In the genomic region with DNA sequence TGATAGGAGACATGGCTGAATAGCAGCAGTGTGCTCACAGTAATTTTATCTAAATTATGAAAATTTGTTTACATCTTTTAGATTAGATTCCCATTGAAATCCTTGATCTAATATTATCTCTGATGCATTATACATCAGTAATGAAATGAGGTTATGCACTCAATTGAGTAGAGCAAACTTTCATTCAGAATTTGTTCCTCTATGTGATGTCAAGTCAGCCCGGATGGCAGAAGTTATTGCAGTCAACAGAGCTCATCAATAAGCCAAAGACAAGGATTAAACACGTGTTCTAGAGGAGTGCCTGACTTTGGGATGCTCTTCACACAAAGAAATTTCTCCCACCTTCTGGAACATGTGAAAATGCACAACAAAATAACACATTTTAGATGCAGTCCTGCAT, we compare ENCODE assay signal across 33 cellular contexts.
"Had no signal": no experiment of that assay in that cellular context is flagged by ENCODE, and none has a peak within 500 bp of the region (broad histone marks: within the 10 kb centered on the region; RNA-seq: fewer than 3 reads in every experiment).

No MANE protein-coding gene starts in this region.

- H3K27ac ChIP-seq: ascending aorta, VCaP had no signal

- H3K4me3 Mint-ChIP-seq: activated B cell treated with CpG ODN at 0.5 μM for 24 hours; activated CD4-positive, alpha-beta memory T cell treated with anti-CD3 and anti-CD28 coated beads for 36 hours; activated CD4-positive, alpha-beta T cell treated with anti-CD3 and anti-CD28 coated beads, Interleukin-2, amount 10 ng/mL, durations not matched to agents 24 days and 14 days; activated CD8-positive, alpha-beta T cell treated with anti-CD3 and anti-CD28 coated beads for 36 hours; activated naive CD4-positive, alpha-beta T cell treated with anti-CD3 and anti-CD28 coated beads, Interleukin-2, amount 10 ng/mL, durations not matched to agents 7 days and 5 days; activated naive CD8-positive, alpha-beta T cell; activated naive CD8-positive, alpha-beta T cell treated with anti-CD3 and anti-CD28 coated beads, Interleukin-2, amount 10 ng/mL, durations not matched to agents 7 days and 5 days; activated naive CD8-positive, alpha-beta T cell treated with anti-CD3 and anti-CD28 coated beads, Interleukin-2, amount 50 U/mL, for 24 hours; activated T-cell treated with anti-CD3 and anti-CD28 coated beads, Interleukin-2, amount 50 U/mL, for 4 hours; activated T-cell treated with anti-CD3 and anti-CD28 coated beads, Interleukin-2, amount 50 U/mL, for 72 hours; activated T-helper 1 cell treated with anti-CD3 and anti-CD28 coated beads, Interleukin-12 subunit alpha, Interleukin-12 subunit beta, Interleukin-2, Interleukin-4 antibody, amounts not matched to agents 30 ng/mL and 10 ng/mL and 1 ng/mL, durations not matched to agents 14 hours and 24 hours and 36 hours; brain; T-helper 1 cell treated with Interleukin-12 subunit alpha and Interleukin-12 subunit beta and Interleukin-4 antibody, amounts not matched to agents 30 μg/mL and 1 μg/mL, for 36 hours; T-helper 2 cell treated with Interferon-gamma antibody and Interleukin-4, amounts not matched to agents 5 μg/mL and 100 μg/mL, for 36 hours had no signal

- H3K27me3 Mint-ChIP-seq: activated CD8-positive, alpha-beta T cell treated with anti-CD3 and anti-CD28 coated beads for 36 hours; brain had no signal

- H3K9me3 Mint-ChIP-seq: activated B cell treated with CpG ODN at 0.5 μM for 24 hours; activated CD4-positive, alpha-beta memory T cell treated with anti-CD3 and anti-CD28 coated beads for 36 hours; activated CD4-positive, alpha-beta T cell treated with anti-CD3 and anti-CD28 coated beads, Interleukin-2, amount 10 ng/mL, durations not matched to agents 24 days and 14 days; activated CD8-positive, alpha-beta T cell treated with anti-CD3 and anti-CD28 coated beads for 36 hours; activated naive CD4-positive, alpha-beta T cell treated with anti-CD3 and anti-CD28 coated beads, Interleukin-2, amount 10 ng/mL, durations not matched to agents 7 days and 5 days; activated naive CD8-positive, alpha-beta T cell treated with anti-CD3 and anti-CD28 coated beads, Interleukin-2, amount 10 ng/mL, durations not matched to agents 7 days and 5 days; activated naive CD8-positive, alpha-beta T cell treated with anti-CD3 and anti-CD28 coated beads, Interleukin-2, amount 50 U/mL, for 24 hours; activated T-cell treated with anti-CD3 and anti-CD28 coated beads, Interleukin-2, amount 50 U/mL, for 4 hours; activated T-cell treated with anti-CD3 and anti-CD28 coated beads, Interleukin-2, amount 50 U/mL, for 72 hours; activated T-helper 1 cell treated with anti-CD3 and anti-CD28 coated beads, Interleukin-12 subunit alpha, Interleukin-12 subunit beta, Interleukin-2, Interleukin-4 antibody, amounts not matched to agents 30 ng/mL and 10 ng/mL and 1 ng/mL, durations not matched to agents 14 hours and 24 hours and 36 hours; activated T-helper 2 cell treated with anti-CD3 and anti-CD28 coated beads, Interferon-gamma antibody, Interleukin-2, Interleukin-4, amounts not matched to agents 10 μg/mL and 5 μg/mL and 100 μg/mL, durations not matched to agents 14 hours and 24 hours and 36 hours; T-helper 1 cell treated with Interleukin-12 subunit alpha and Interleukin-12 subunit beta and Interleukin-4 antibody, amounts not matched to agents 30 μg/mL and 1 μg/mL, for 36 hours; T-helper 2 cell treated with Interferon-gamma antibody and Interleukin-4, amounts not matched to agents 5 μg/mL and 100 μg/mL, for 36 hours had no signal

- H3K9me3 ChIP-seq: ascending aorta had no signal

- DNase-seq: activated B cell treated with CpG ODN at 0.5 μM for 24 hours; activated CD4-positive, alpha-beta memory T cell treated with anti-CD3 and anti-CD28 coated beads for 36 hours; activated CD4-positive, alpha-beta T cell treated with anti-CD3 and anti-CD28 coated beads for 4 hours; activated CD4-positive, alpha-beta T cell treated with anti-CD3 and anti-CD28 coated beads, Interleukin-2, amount 10 ng/mL, durations not matched to agents 24 days and 14 days; activated CD4-positive, alpha-beta T cell treated with anti-CD3 and anti-CD28 coated beads, Interleukin-2, amount 50 U/mL, for 1 hour; activated CD4-positive, alpha-beta T cell treated with anti-CD3 and anti-CD28 coated beads, Interleukin-2, amount 50 U/mL, for 4 hours; activated CD4-positive, CD25-positive, alpha-beta regulatory T cell treated with anti-CD3 and anti-CD28 coated beads, Interleukin-2, amount 50 U/mL, for 72 hours; activated CD8-positive, alpha-beta memory T cell treated with anti-CD3 and anti-CD28 coated beads, Interleukin-2, amount 50 U/mL, for 4 hours; activated CD8-positive, alpha-beta T cell treated with anti-CD3 and anti-CD28 coated beads for 36 hours; activated effector memory CD4-positive, alpha-beta T cell treated with Interleukin-2 at 50 U/mL for 16 hours; activated gamma-delta T cell; activated naive CD4-positive, alpha-beta T cell treated with anti-CD3 and anti-CD28 coated beads, Interleukin-2, amount 10 ng/mL, durations not matched to agents 7 days and 5 days; activated naive CD4-positive, alpha-beta T cell treated with Interleukin-2 at 50 U/mL for 16 hours; activated naive CD8-positive, alpha-beta T cell treated with anti-CD3 and anti-CD28 coated beads, Interleukin-2, amount 10 ng/mL, durations not matched to agents 7 days and 5 days; activated naive CD8-positive, alpha-beta T cell treated with anti-CD3 and anti-CD28 coated beads, Interleukin-2, amount 50 U/mL, for 24 hours; activated T-cell treated with anti-CD3 and anti-CD28 coated beads for 4 hours; activated T-cell treated with anti-CD3 and anti-CD28 coated beads, Interleukin-2, amount 50 U/mL, for 1 hour; activated T-cell treated with anti-CD3 and anti-CD28 coated beads, Interleukin-2, amount 50 U/mL, for 4 hours; activated T-cell treated with anti-CD3 and anti-CD28 coated beads, Interleukin-2, amount 50 U/mL, for 72 hours; amygdala; anterior cingulate cortex; central memory CD4-positive, alpha-beta T cell; T-helper 1 cell; T-helper 2 cell; T-helper 9 cell had no signal

- H3K4me3 ChIP-seq: ascending aorta had no signal

- H3K4me1 ChIP-seq: ascending aorta had no signal

- H3K36me3 ChIP-seq: ascending aorta had no signal

- H3K36me3 Mint-ChIP-seq: activated CD4-positive, alpha-beta memory T cell treated with anti-CD3 and anti-CD28 coated beads for 36 hours; activated naive CD4-positive, alpha-beta T cell treated with anti-CD3 and anti-CD28 coated beads, Interleukin-2, amount 10 ng/mL, durations not matched to agents 7 days and 5 days; activated naive CD8-positive, alpha-beta T cell; activated naive CD8-positive, alpha-beta T cell treated with anti-CD3 and anti-CD28 coated beads, Interleukin-2, amount 10 ng/mL, durations not matched to agents 7 days and 5 days; brain had no signal

- H3K27ac Mint-ChIP-seq: activated B cell treated with CpG ODN at 0.5 μM for 24 hours; activated CD4-positive, alpha-beta memory T cell treated with anti-CD3 and anti-CD28 coated beads for 36 hours; activated CD4-positive, alpha-beta T cell treated with anti-CD3 and anti-CD28 coated beads, Interleukin-2, amount 10 ng/mL, durations not matched to agents 24 days and 14 days; activated CD8-positive, alpha-beta T cell treated with anti-CD3 and anti-CD28 coated beads for 36 hours; activated naive CD4-positive, alpha-beta T cell treated with anti-CD3 and anti-CD28 coated beads, Interleukin-2, amount 10 ng/mL, durations not matched to agents 7 days and 5 days; activated naive CD8-positive, alpha-beta T cell; activated naive CD8-positive, alpha-beta T cell treated with anti-CD3 and anti-CD28 coated beads, Interleukin-2, amount 10 ng/mL, durations not matched to agents 7 days and 5 days; activated naive CD8-positive, alpha-beta T cell treated with anti-CD3 and anti-CD28 coated beads, Interleukin-2, amount 50 U/mL, for 24 hours; activated T-cell treated with anti-CD3 and anti-CD28 coated beads, Interleukin-2, amount 50 U/mL, for 72 hours; activated T-helper 1 cell treated with anti-CD3 and anti-CD28 coated beads, Interleukin-12 subunit alpha, Interleukin-12 subunit beta, Interleukin-2, Interleukin-4 antibody, amounts not matched to agents 30 ng/mL and 10 ng/mL and 1 ng/mL, durations not matched to agents 14 hours and 24 hours and 36 hours; activated T-helper 2 cell treated with anti-CD3 and anti-CD28 coated beads, Interferon-gamma antibody, Interleukin-2, Interleukin-4, amounts not matched to agents 10 μg/mL and 5 μg/mL and 100 μg/mL, durations not matched to agents 14 hours and 24 hours and 36 hours; brain; T-helper 1 cell treated with Interleukin-12 subunit alpha and Interleukin-12 subunit beta and Interleukin-4 antibody, amounts not matched to agents 30 μg/mL and 1 μg/mL, for 36 hours; T-helper 2 cell treated with Interferon-gamma antibody and Interleukin-4, amounts not matched to agents 5 μg/mL and 100 μg/mL, for 36 hours had no signal

- H3K4me1 Mint-ChIP-seq: activated B cell treated with CpG ODN at 0.5 μM for 24 hours; activated CD4-positive, alpha-beta T cell treated with anti-CD3 and anti-CD28 coated beads, Interleukin-2, amount 10 ng/mL, durations not matched to agents 24 days and 14 days; brain had no signal

- ATAC-seq: activated CD8-positive, alpha-beta T cell treated with anti-CD3 and anti-CD28 coated beads for 36 hours; activated naive CD8-positive, alpha-beta T cell treated with anti-CD3 and anti-CD28 coated beads, Interleukin-2, amount 50 U/mL, for 24 hours had no signal

- H3K27me3 ChIP-seq: ascending aorta had no signal
